In the genomic region with DNA sequence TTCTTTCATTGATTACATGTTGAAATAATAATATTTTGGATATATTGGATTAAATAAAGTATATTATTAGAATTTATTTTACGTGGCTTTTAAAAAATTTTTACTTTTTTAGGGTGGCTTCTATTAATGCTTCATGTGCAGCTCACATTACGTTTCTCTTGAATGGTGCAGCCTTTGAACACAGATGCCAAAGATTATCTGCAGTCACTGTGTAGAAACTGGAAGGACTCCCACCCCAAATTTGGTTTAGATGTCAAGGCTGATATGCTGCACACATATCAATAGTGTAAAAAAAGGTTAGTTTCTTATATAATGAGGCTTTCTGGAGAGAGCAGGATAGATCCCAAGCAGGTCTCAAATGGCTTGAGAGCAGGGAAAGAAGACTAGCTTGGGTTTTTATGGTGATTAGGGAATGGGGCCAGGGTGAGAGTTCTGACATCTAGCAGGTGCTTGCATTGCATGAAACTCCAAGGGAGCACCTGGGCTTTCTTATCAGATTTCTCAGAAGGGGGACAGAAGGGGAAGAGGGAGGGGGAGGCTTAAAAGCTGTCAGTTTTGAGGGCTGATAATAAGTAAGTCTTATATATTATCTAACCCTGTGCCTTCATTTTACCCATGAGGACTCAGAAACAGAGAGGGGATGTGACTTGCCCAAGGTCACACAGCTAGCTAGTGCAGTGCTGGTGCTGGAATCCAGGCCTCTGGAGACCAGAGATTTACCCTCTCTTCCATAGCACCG, we compare ENCODE assay signal across 1 cellular context.
TF ChIP-seq lines count a peak whose summit lies in the region.

No MANE protein-coding gene starts in this region.

TF ChIP-seq in K562, 482 proteins besides CTCF, POLR2A, EP300 and RAD21 (continued from another document):
- no peak for TF ChIP-seq ZNF644 (tag; IDR thresholded peaks at IDR 0.05; ENCODE audit: low read depth)
- no peak for TF ChIP-seq GATAD2B (IDR thresholded peaks at IDR 0.05; ENCODE audit: borderline replicate concordance)
- TF ChIP-seq TCF3 (CRISPR knock-in tag; IDR thresholded peaks at IDR 0.05) = peak; percentile 18; the same call in 1 of the 2 replicates
- TF ChIP-seq STAT5A (IDR thresholded peaks at IDR 0.05; ENCODE audit: borderline replicate concordance, low read length) = 0 out of 2 replicates have a peak, but pooled peaks have one; percentile 9
- TF ChIP-seq, protein P1, sequence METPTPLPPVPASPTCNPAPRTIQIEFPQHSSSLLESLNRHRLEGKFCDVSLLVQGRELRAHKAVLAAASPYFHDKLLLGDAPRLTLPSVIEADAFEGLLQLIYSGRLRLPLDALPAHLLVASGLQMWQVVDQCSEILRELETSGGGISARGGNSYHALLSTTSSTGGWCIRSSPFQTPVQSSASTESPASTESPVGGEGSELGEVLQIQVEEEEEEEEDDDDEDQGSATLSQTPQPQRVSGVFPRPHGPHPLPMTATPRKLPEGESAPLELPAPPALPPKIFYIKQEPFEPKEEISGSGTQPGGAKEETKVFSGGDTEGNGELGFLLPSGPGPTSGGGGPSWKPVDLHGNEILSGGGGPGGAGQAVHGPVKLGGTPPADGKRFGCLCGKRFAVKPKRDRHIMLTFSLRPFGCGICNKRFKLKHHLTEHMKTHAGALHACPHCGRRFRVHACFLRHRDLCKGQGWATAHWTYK (CRISPR knock-in tag; IDR thresholded peaks at IDR 0.05) = no peak
- peak; percentile 60 to 76 for TF ChIP-seq KDM1A (IDR thresholded peaks at IDR 0.05)
- TF ChIP-seq KLF13 (tag; IDR thresholded peaks at IDR 0.05; ENCODE audit: borderline replicate concordance, low read depth) = no peak
- no peak for TF ChIP-seq KLF6 (CRISPR knock-in tag; IDR thresholded peaks at IDR 0.05; ENCODE audit: borderline replicate concordance)
- TF ChIP-seq BCOR (IDR thresholded peaks at IDR 0.05) = peak; percentile 91
- TF ChIP-seq SRSF9 (IDR thresholded peaks at IDR 0.05; ENCODE audit: borderline replicate concordance, low read depth, low read length) = no peak
- TF ChIP-seq VEZF1 (CRISPR knock-in tag; IDR thresholded peaks at IDR 0.05) = peak; percentile 37; the same call in 1 of the 2 replicates
- TF ChIP-seq KDM4B (IDR thresholded peaks at IDR 0.05; ENCODE audit: borderline replicate concordance in 2 of 2, low read depth in 1 of 2) = no peak
- TF ChIP-seq NFE2L1 (tag; IDR thresholded peaks at IDR 0.05; ENCODE audit: borderline replicate concordance, low read depth) = no peak
- no peak for TF ChIP-seq STAT5B (CRISPR knock-in tag; IDR thresholded peaks at IDR 0.05)
- TF ChIP-seq ATF1 (CRISPR knock-in tag; IDR thresholded peaks at IDR 0.05) = no peak
- no peak for TF ChIP-seq ATF1 (tag; IDR thresholded peaks at IDR 0.05)
- TF ChIP-seq ZNF586 (CRISPR knock-in tag; conservative IDR thresholded peaks at IDR 0.05) = no peak
- TF ChIP-seq TRIM24 (IDR thresholded peaks at IDR 0.05) = no peak
- no peak for TF ChIP-seq MCM5 (IDR thresholded peaks at IDR 0.05; ENCODE audit: low read depth)
- TF ChIP-seq HDAC6 (IDR thresholded peaks at IDR 0.05; ENCODE audit: low read depth, low read length) = no peak
- peak; percentile 41; the same call in 1 of the 2 replicates for TF ChIP-seq CBFA2T2 (conservative IDR thresholded peaks at IDR 0.05)
- no peak for TF ChIP-seq ZBTB8A (IDR thresholded peaks at IDR 0.05; ENCODE audit: partially characterized antibody)
- TF ChIP-seq, protein P2, sequence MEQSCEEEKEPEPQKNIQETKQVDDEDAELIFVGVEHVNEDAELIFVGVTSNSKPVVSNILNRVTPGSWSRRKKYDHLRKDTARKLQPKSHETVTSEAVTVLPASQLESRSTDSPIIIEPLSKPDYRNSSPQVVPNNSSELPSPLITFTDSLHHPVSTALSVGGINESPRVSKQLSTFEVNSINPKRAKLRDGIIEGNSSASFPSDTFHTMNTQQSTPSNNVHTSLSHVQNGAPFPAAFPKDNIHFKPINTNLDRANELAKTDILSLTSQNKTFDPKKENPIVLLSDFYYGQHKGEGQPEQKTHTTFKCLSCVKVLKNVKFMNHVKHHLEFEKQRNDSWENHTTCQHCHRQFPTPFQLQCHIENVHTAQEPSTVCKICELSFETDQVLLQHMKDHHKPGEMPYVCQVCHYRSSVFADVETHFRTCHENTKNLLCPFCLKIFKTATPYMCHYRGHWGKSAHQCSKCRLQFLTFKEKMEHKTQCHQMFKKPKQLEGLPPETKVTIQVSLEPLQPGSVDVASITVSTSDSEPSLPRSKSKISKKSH (CRISPR knock-in tag; IDR thresholded peaks at IDR 0.05) = no peak
- peak; percentile 87 for TF ChIP-seq RBM25 (IDR thresholded peaks at IDR 0.05; ENCODE audit: low read depth, low read length, severe bottlenecking)
- no peak for TF ChIP-seq SIN3A (IDR thresholded peaks at IDR 0.05; ENCODE audit: borderline replicate concordance in 2 of 2, control insufficient read depth in 1 of 2, low read depth in 2 of 2, low read length in 2 of 2)
- no peak for TF ChIP-seq HNRNPL (IDR thresholded peaks at IDR 0.05; ENCODE audit: low read depth, low read length)
- no peak for TF ChIP-seq POLR3G (IDR thresholded peaks at IDR 0.05; ENCODE audit: extremely low read depth, insufficient read length, insufficient replicate concordance)
TF ChIP-seq in K562: peak in this region for 13.
